In genomic region chr2:9844581-9844980, GRCh38 we compare ENCODE assay signal across 8 cellular contexts. TPM values are rescaled to one million over a fixed set of nuclear protein-coding genes. Genes with fewer than 3 reads are reported as not detected.
A peak's percentile ranks its signal among the peaks of the same experiment; 100 is the strongest.
DNase-seq lines count a peak whose midpoint lies in the region; ATAC-seq, FAIRE-seq and TF ChIP-seq lines count a peak whose summit lies in the region.

No MANE protein-coding gene starts in this region.

- TF ChIP-seq POLR2A in GM18505 (IDR thresholded peaks at IDR 0.05; ENCODE audit: borderline replicate concordance, extremely low read depth, insufficient read depth, insufficient read length), result no peak

- H3K27ac Mint-ChIP-seq in nephron, result peak overlapping the region; percentile 91 to 98 (median 94)

- H3K79me2 ChIP-seq in MM.1S (ENCODE audit: low read length), result peaks cover 41% of the 10 kb centered on the region

- peaks cover 15% of the 10 kb centered on the region for H3K36me3 Mint-ChIP-seq in activated T-cell treated with anti-CD3 and anti-CD28 coated beads, Interleukin-2, amount 50 U/mL, for 4 hours (ENCODE audit: insufficient read depth)
- H3K36me3 Mint-ChIP-seq in nephron (ENCODE audit: low read depth), result peaks cover 22% of the 10 kb centered on the region

- no peak for DNase-seq in activated T-cell treated with anti-CD3 and anti-CD28 coated beads, Interleukin-2, amount 50 U/mL, for 4 hours
- DNase-seq in activated T-cell treated with anti-CD3 and anti-CD28 coated beads for 4 hours, result no peak
- peak; percentile 59 for DNase-seq in MM.1S
- DNase-seq in bronchial epithelial cell (ENCODE audit: low read depth), result peak; percentile 51
- no peak for DNase-seq in GF-D8 (lab: John Stamatoyannopoulos, UW)
- DNase-seq in activated gamma-delta T cell treated with Interleukin-2 at 50 U/mL for 16 hours, result no peak

- peak overlapping the region; percentile 91 for H3K4me2 ChIP-seq in MM.1S (ENCODE audit: low read depth, low read length)

- peak overlapping the region; percentile 87 for H3K4me3 Mint-ChIP-seq in activated T-cell treated with anti-CD3 and anti-CD28 coated beads, Interleukin-2, amount 50 U/mL, for 4 hours
- H3K4me3 Mint-ChIP-seq in nephron, result peak overlapping the region; percentile 95 to 98 (median 98)

- no peaks in the 10 kb centered on the region for H3K9me3 Mint-ChIP-seq in activated T-cell treated with anti-CD3 and anti-CD28 coated beads, Interleukin-2, amount 50 U/mL, for 4 hours
- no peaks in the 10 kb centered on the region for H3K9me3 Mint-ChIP-seq in nephron

- H3K4me3 ChIP-seq in MM.1S (ENCODE audit: low read length) (peak overlapping the region; percentile 86), bronchial epithelial cell (ENCODE audit: low read depth, low read length) (peak overlapping the region; percentile 58)

- H3K27ac ChIP-seq in MM.1S (ENCODE audit: low read length), result peak overlapping the region; percentile 81; the same call in 1 of the 2 replicates

- peaks cover 23% of the 10 kb centered on the region for H3F3A ChIP-seq in MM.1S (ENCODE audit: insufficient read depth, low read length)

- no peaks in the 10 kb centered on the region for H3K9me3 ChIP-seq in MM.1S (replicated peaks; ENCODE audit: insufficient read depth, low read length)

- peaks cover 7% of the 10 kb centered on the region for H3K4me1 ChIP-seq in MM.1S (ENCODE audit: low read length)

- peak overlapping the region; percentile 87 for H2AFZ ChIP-seq in MM.1S (ENCODE audit: low read length)

- ATAC-seq in activated T-cell treated with anti-CD3 and anti-CD28 coated beads, Interleukin-2, amount 50 U/mL, for 4 hours, result peak; percentile 29 to 46
- ATAC-seq in GM18505 (IDR thresholded peaks at IDR 0.05; ENCODE audit: unreplicated experiment), result no peak

- H3K9ac ChIP-seq in MM.1S (ENCODE audit: low read length), result peak overlapping the region; percentile 74; the same call in 1 of the 2 replicates

- TF ChIP-seq CTCF in MM.1S (IDR thresholded peaks at IDR 0.05; ENCODE audit: low read length) (no peak), bronchial epithelial cell (IDR thresholded peaks at IDR 0.05; ENCODE audit: insufficient read depth, low read length, severe bottlenecking) (no peak), nephron (IDR thresholded peaks at IDR 0.05; ENCODE audit: unreplicated experiment in 3 of 3) (no peak)

- no peak for FAIRE-seq in bronchial epithelial cell (lab: Jason Lieb, UNC)

- H3K27me3 Mint-ChIP-seq in activated T-cell treated with anti-CD3 and anti-CD28 coated beads, Interleukin-2, amount 50 U/mL, for 4 hours (ENCODE audit: low read depth), result no peaks in the 10 kb centered on the region
- peaks cover 7% of the 10 kb centered on the region for H3K27me3 Mint-ChIP-seq in nephron (ENCODE audit: low read depth)

- no peaks in the 10 kb centered on the region for H3K9me2 ChIP-seq in MM.1S (replicated peaks; ENCODE audit: insufficient read depth, low read length)

- H3K36me3 ChIP-seq in MM.1S (replicated peaks; ENCODE audit: insufficient read depth, low read length), result no peaks in the 10 kb centered on the region
- H3K36me3 ChIP-seq in bronchial epithelial cell (ENCODE audit: control insufficient read depth, insufficient read depth, low read length), result no peaks in the 10 kb centered on the region

- H3K27me3 ChIP-seq in MM.1S (replicated peaks; ENCODE audit: insufficient read depth, low read length) (no peaks in the 10 kb centered on the region), bronchial epithelial cell (ENCODE audit: control insufficient read depth, insufficient read depth, low read length) (no peaks in the 10 kb centered on the region)

- peaks cover 38% of the 10 kb centered on the region for H3K4me1 Mint-ChIP-seq in activated T-cell treated with anti-CD3 and anti-CD28 coated beads, Interleukin-2, amount 50 U/mL, for 4 hours (ENCODE audit: low read depth)
- H3K4me1 Mint-ChIP-seq in nephron, result peaks cover 20% of the 10 kb centered on the region

- no peaks in the 10 kb centered on the region for H4K20me1 ChIP-seq in MM.1S (ENCODE audit: insufficient read depth, low read length)

RNA-seq across cellular contexts. Expression of gene TAF1B, which starts 1.3 kb away (rescaled TPM):
- total RNA-seq in activated T-cell treated with anti-CD3 and anti-CD28 coated beads, Interleukin-2, amount 50 U/mL, for 4 hours, result 10 to 100 TPM; 23.3 to 29.6 (median 26.4) TPM
- total RNA-seq in bronchial epithelial cell, result 28.7 and 30.5 TPM in 2 replicates

Comparison
In these comparisons a context has a peak if more than half of its experiments do, and no peak if none do; other contexts are left out.
1. DNase-seq: peak in MM.1S (single experiment) and bronchial epithelial cell (single experiment); none in activated T-cell treated with anti-CD3 and anti-CD28 coated beads, Interleukin-2, amount 50 U/mL, for 4 hours (single experiment), activated T-cell treated with anti-CD3 and anti-CD28 coated beads for 4 hours (single experiment), GF-D8 (single experiment) and activated gamma-delta T cell treated with Interleukin-2 at 50 U/mL for 16 hours (single experiment).